2 cellular contexts compared by ENCODE assay signal in the genomic region with DNA sequence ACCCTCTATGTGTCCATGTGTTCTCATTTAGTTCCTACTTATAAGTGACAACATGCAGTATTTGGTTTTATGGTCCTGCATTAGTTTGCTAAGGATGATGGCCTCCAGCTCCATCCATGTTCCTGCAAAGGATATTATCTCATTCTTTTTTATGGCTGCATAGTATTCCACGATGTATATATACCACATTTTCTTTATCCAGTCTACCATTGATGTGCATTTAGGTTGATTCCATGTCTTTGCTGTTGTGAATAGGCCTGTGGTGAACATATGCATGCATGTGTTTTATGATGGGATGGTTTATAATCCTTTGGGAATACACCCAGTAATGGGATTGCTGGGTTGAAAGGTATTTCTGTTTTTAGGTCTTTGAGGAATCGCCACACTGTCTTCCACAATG.
TF ChIP-seq lines count a peak whose summit lies in the region.

No MANE protein-coding gene starts in this region.

TF ChIP-seq in A549, 52 proteins besides CTCF, POLR2A, EP300 and RAD21:
- TF ChIP-seq, protein P1, sequence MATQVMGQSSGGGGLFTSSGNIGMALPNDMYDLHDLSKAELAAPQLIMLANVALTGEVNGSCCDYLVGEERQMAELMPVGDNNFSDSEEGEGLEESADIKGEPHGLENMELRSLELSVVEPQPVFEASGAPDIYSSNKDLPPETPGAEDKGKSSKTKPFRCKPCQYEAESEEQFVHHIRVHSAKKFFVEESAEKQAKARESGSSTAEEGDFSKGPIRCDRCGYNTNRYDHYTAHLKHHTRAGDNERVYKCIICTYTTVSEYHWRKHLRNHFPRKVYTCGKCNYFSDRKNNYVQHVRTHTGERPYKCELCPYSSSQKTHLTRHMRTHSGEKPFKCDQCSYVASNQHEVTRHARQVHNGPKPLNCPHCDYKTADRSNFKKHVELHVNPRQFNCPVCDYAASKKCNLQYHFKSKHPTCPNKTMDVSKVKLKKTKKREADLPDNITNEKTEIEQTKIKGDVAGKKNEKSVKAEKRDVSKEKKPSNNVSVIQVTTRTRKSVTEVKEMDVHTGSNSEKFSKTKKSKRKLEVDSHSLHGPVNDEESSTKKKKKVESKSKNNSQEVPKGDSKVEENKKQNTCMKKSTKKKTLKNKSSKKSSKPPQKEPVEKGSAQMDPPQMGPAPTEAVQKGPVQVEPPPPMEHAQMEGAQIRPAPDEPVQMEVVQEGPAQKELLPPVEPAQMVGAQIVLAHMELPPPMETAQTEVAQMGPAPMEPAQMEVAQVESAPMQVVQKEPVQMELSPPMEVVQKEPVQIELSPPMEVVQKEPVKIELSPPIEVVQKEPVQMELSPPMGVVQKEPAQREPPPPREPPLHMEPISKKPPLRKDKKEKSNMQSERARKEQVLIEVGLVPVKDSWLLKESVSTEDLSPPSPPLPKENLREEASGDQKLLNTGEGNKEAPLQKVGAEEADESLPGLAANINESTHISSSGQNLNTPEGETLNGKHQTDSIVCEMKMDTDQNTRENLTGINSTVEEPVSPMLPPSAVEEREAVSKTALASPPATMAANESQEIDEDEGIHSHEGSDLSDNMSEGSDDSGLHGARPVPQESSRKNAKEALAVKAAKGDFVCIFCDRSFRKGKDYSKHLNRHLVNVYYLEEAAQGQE (IDR thresholded peaks at IDR 0.05), result 0 out of 2 replicates have a peak, but pooled peaks have one; percentile 8
- TF ChIP-seq HOXA7 (CRISPR knock-in tag; IDR thresholded peaks at IDR 0.05) (peak; percentile 77; the same call in 1 of the 2 replicates), TFCP2L1 (CRISPR knock-in tag; IDR thresholded peaks at IDR 0.05) (0 out of 2 replicates have a peak, but pooled peaks have one; percentile 26), HDAC2 (IDR thresholded peaks at IDR 0.05) (peak; percentile 88; the same call in 1 of the 2 replicates), FOSB (CRISPR knock-in tag; IDR thresholded peaks at IDR 0.05) (peak; percentile 54; the same call in 1 of the 2 replicates), KDM1A (IDR thresholded peaks at IDR 0.05; ENCODE audit: low read depth) (peak; percentile 91), CHD4 (IDR thresholded peaks at IDR 0.05; ENCODE audit: borderline replicate concordance) (peak; percentile 82)

TF ChIP-seq in HEK293, 187 proteins besides CTCF, POLR2A, EP300 and RAD21:
- TF ChIP-seq, protein P2, sequence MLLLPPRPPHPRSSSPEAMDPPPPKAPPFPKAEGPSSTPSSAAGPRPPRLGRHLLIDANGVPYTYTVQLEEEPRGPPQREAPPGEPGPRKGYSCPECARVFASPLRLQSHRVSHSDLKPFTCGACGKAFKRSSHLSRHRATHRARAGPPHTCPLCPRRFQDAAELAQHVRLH (tag by site-specific recombination; IDR thresholded peaks at IDR 0.05), result peak; percentile 84
- TF ChIP-seq ZNF146 (tag by site-specific recombination; IDR thresholded peaks at IDR 0.05), result peak; percentile 95
